ENCODE assay signal across 1 cellular context in genomic region chr5:79785983-79786382, GRCh38.
TF ChIP-seq lines count a peak whose summit lies in the region.

No MANE protein-coding gene starts in this region.

TF ChIP-seq in H1, 55 proteins besides CTCF, POLR2A, EP300 and RAD21 (continued from another document):
- TF ChIP-seq CHD7 (IDR thresholded peaks at IDR 0.05; ENCODE audit: insufficient replicate concordance, low read length): no peak
- TF ChIP-seq ASH2L (IDR thresholded peaks at IDR 0.05; ENCODE audit: low read length): no peak
- no peak for TF ChIP-seq MAFK (IDR thresholded peaks at IDR 0.05; ENCODE audit: low read depth, low read length)
- TF ChIP-seq TAF1 (IDR thresholded peaks at IDR 0.05; ENCODE audit: low read depth, low read length): no peak
- no peak for TF ChIP-seq CBX8 (IDR thresholded peaks at IDR 0.05; ENCODE audit: borderline replicate concordance, low read depth, low read length)
- no peak for TF ChIP-seq SP4 (IDR thresholded peaks at IDR 0.05; ENCODE audit: low read length)
- no peak for TF ChIP-seq CREB1 (IDR thresholded peaks at IDR 0.05)
- no peak for TF ChIP-seq SAP30 (IDR thresholded peaks at IDR 0.05; ENCODE audit: insufficient read depth, insufficient replicate concordance, low read length)
- TF ChIP-seq GTF2F1 (IDR thresholded peaks at IDR 0.05; ENCODE audit: borderline replicate concordance, low read depth, low read length): no peak
- TF ChIP-seq BACH1 (IDR thresholded peaks at IDR 0.05; ENCODE audit: low read length): no peak
- no peak for TF ChIP-seq TCF12 (IDR thresholded peaks at IDR 0.05; ENCODE audit: low read depth, low read length)
- TF ChIP-seq POLR2AphosphoS5 (IDR thresholded peaks at IDR 0.05; ENCODE audit: low read depth, low read length): no peak
- TF ChIP-seq KDM1A (IDR thresholded peaks at IDR 0.05; ENCODE audit: borderline replicate concordance, low read length): no peak
